ENCODE assay signal across 11 cellular contexts in genomic region chr2:218219934-218220333, GRCh38. TPM values are rescaled to one million over a fixed set of nuclear protein-coding genes. Genes with fewer than 3 reads are reported as not detected.
DNase-seq lines count a peak whose midpoint lies in the region; ATAC-seq, FAIRE-seq and TF ChIP-seq lines count a peak whose summit lies in the region.
"Had no signal": no experiment of that assay in that cellular context is flagged by ENCODE, and none has a peak within 500 bp of the region (broad histone marks: within the 10 kb centered on the region; RNA-seq: fewer than 3 reads in every experiment).

No MANE protein-coding gene starts in this region.

- peaks cover 30% of the 10 kb centered on the region for H3K4me1 ChIP-seq in GM12878 (ENCODE audit: control insufficient read depth, insufficient read depth, low read length)
- H3K4me1 ChIP-seq in muscle layer of colon (ENCODE audit: insufficient read depth, low read length): peaks cover 72% of the 10 kb centered on the region

- peak overlapping the region; percentile 93 for H3K4me3 Mint-ChIP-seq in HFFc6

- H3K4me1 Mint-ChIP-seq in HFFc6 (ENCODE audit: low read depth): peaks cover 75% of the 10 kb centered on the region

- H3K4me3 ChIP-seq in AG04449 (ENCODE audit: low read depth, low read length) (peak overlapping the region; percentile 93), GM12878 (peak overlapping the region; percentile 93), muscle layer of colon (ENCODE audit: low read depth in 1 of 2, low read length in 2 of 2) (no peak overlapping the region)

- no peak for FAIRE-seq in GM12878 (lab: Jason Lieb, UNC)

- POLR2A ChIA-PET in AG04449 (lab: Yijun Ruan, JAX): interaction anchor here (0.7 kb wide), 1 partner anchor 302 kb away, joined by 4 read pairs; no protein-coding TSS in a partner anchor
- POLR2A ChIA-PET in GM12878 (lab: Charles Lee): interaction anchor here (0.6 to 8.8 kb wide), 6 partner anchors 9 to 71 kb away, joined by 3 to 98 read pairs (median 5); partner anchors contain the start of genes AAMP and PNKD

- H3K9ac ChIP-seq in GM12878 (ENCODE audit: control insufficient read depth, insufficient read depth, low read length) (peak overlapping the region; percentile 99), muscle layer of colon (ENCODE audit: low read length) (peak overlapping the region; percentile 0)

- DNase-seq in AG04449 (ENCODE audit: low read depth, low spot score) (no peak), HFFc6 (no peak), GM12878 (ENCODE audit: low read depth, low spot score) (no peak), NCI-H2081 (lab: John Stamatoyannopoulos, UW) (no peak), H4 (ENCODE audit: low spot score) (no peak), NCI-H524 treated with DMSO at 0.1 percent for 48 hours (lab: John Stamatoyannopoulos, UW) (no peak), AG08396 (ENCODE audit: low spot score) (no peak)
- DNase-seq: caudate nucleus, MV-4-11 had no signal

- H3K36me3 Mint-ChIP-seq in HFFc6 (ENCODE audit: low read depth): peaks cover 53% of the 10 kb centered on the region

- SMC1A ChIA-PET in GM12878 (lab: Charles Lee; ENCODE audit: uncharacterized antibody, unreplicated experiment): interaction anchor here (0.8 to 4.6 kb wide), 5 partner anchors 10 to 66 kb away, joined by 3 to 73 read pairs (median 3); no protein-coding TSS in a partner anchor

- in situ Hi-C loops in GM12878 (cut with MboI): no loop called here

- no peak for TF ChIP-seq RAD21 in GM12878 (IDR thresholded peaks at IDR 0.05; ENCODE audit: insufficient read depth, low read depth, low read length)

- peak overlapping the region; percentile 94 for H3K4me2 ChIP-seq in GM12878 (ENCODE audit: control insufficient read depth, insufficient read depth)

- H3K27ac Mint-ChIP-seq in HFFc6: peak overlapping the region; percentile 95

- no peak for ATAC-seq in GM12878
- ATAC-seq: HCT116 had no signal

- no peaks in the 10 kb centered on the region for H3K9me3 Mint-ChIP-seq in HFFc6

- peaks cover 3% of the 10 kb centered on the region for H3K27me3 Mint-ChIP-seq in HFFc6 (ENCODE audit: insufficient read depth)

- WGBS in GM12878 (ENCODE audit: insufficient coverage, insufficient replicate concordance, low lambda C conversion rate, missing lambda C conversion rate): 3% methylated on average over 2 of the region's 2 CpGs

- no peak for TF ChIP-seq EP300 in GM12878 (IDR thresholded peaks at IDR 0.05; ENCODE audit: borderline replicate concordance in 1 of 2, control insufficient read depth in 1 of 2, low read depth in 2 of 2, low read length in 2 of 2)

- H2AFZ ChIP-seq in GM12878 (ENCODE audit: control insufficient read depth, low read depth, low read length): no peak overlapping the region

- peaks cover 18% of the 10 kb centered on the region for H4K20me1 ChIP-seq in GM12878 (ENCODE audit: control insufficient read depth, insufficient read depth)

- CTCF ChIA-PET in AG04449 (lab: Yijun Ruan, JAX) (interaction anchor here (0.8 to 2.2 kb wide), 8 partner anchors 9 to 176 kb away, joined by 3 to 13 read pairs (median 4); partner anchors contain the start of gene TMBIM1), GM12878 (lab: Yijun Ruan, JAX) (interaction anchor here (0.6 to 5.7 kb wide), 5 partner anchors 8 to 1132 kb away, joined by 3 to 58 read pairs (median 3); no protein-coding TSS in a partner anchor)

- RAD21 ChIA-PET in GM12878 (lab: Charles Lee; ENCODE audit: unreplicated experiment): interaction anchor here (6.7 kb wide), 1 partner anchor 9 kb away, joined by 84 read pairs; no protein-coding TSS in a partner anchor

- intact Hi-C loops in GM12878 (cut with micrococcal nuclease; ENCODE audit: unreplicated experiment): loop anchor here (5.0 kb wide), 1 partner anchor 177 kb away; the partner anchor contains the start of gene CTDSP1

- H3K79me2 ChIP-seq in GM12878 (ENCODE audit: control insufficient read depth, insufficient read depth, low read length): peaks cover 88% of the 10 kb centered on the region

- H3K27me3 ChIP-seq in GM12878 (replicated peaks in 1 of 2; ENCODE audit: control insufficient read depth in 2 of 2, insufficient read depth in 2 of 2, low read length in 1 of 2) (no peaks in the 10 kb centered on the region), muscle layer of colon (ENCODE audit: control insufficient read depth in 1 of 2, insufficient read depth in 2 of 2, low read length in 2 of 2) (no peaks in the 10 kb centered on the region)

- H3K27ac ChIP-seq in GM12878 (ENCODE audit: control insufficient read depth, insufficient read depth) (peak overlapping the region; percentile 99; the same call in 1 of the 2 replicates), muscle layer of colon (ENCODE audit: low read depth, low read length) (peak overlapping the region; percentile 33)

- no peaks in the 10 kb centered on the region for H3K9me3 ChIP-seq in GM12878 (replicated peaks; ENCODE audit: control insufficient read depth, insufficient read depth, low read length)
- no peaks in the 10 kb centered on the region for H3K9me3 ChIP-seq in muscle layer of colon (ENCODE audit: low read length)

- peaks cover 3 to 27% of the 10 kb centered on the region in 2 experiments for H3K36me3 ChIP-seq in GM12878 (ENCODE audit: control insufficient read depth in 2 of 2, insufficient read depth in 2 of 2, low read length in 1 of 2)
- H3K36me3 ChIP-seq in muscle layer of colon (ENCODE audit: insufficient read depth, low read length): peaks cover 6% of the 10 kb centered on the region

- no TSS peak for BruUV-seq in GM12878 (replicated peaks; lab: Mats Ljungman, UMichigan)

- no peak for TF ChIP-seq POLR2A in GM12878 (IDR thresholded peaks at IDR 0.05; ENCODE audit: low read depth, low read length)

- no peak for TF ChIP-seq CTCF in AG04449 (IDR thresholded peaks at IDR 0.05; ENCODE audit: insufficient read depth, low read length, missing control alignments)
- no peak for TF ChIP-seq CTCF in HFFc6 (IDR thresholded peaks at IDR 0.05)
- TF ChIP-seq CTCF in GM12878 (IDR thresholded peaks at IDR 0.05 in 2 of 3, conservative IDR thresholded peaks at IDR 0.05 in 1 of 3; ENCODE audit: control insufficient read depth in 2 of 3, extremely low read depth in 1 of 3, insufficient read depth in 1 of 3, low read depth in 3 of 3, low read length in 3 of 3): no peak

RNA-seq across cellular contexts. Expression of gene ARPC2, which starts 2.9 kb away (rescaled TPM):
- total RNA-seq in HFFc6 (2021; fragmentation: NEBNext Ultra II Directional; extraction: Animal tissue kit (Norgen Biotek cat#: 25700)): 100 to 1,000 TPM; 458 to 516 (median 500) TPM
- total RNA-seq in GM12878 (2013; cell fraction: nucleolus; rRNA removed): 476 and 481 TPM in 2 replicates
- total RNA-seq in GM12878 (2014; rRNA removed) (467 and 490 TPM in 2 replicates), GM12878 (2014; rRNA removed; fragmentation: Illumina TruSeq; extraction: Trizol) (515 and 534 TPM in 2 replicates), GM12878 (2021) (421 and 440 TPM in 2 replicates)
- 353 TPM for polyA plus RNA-seq in GM12878 (2011; ENCODE audit: low read depth)
- polyA plus RNA-seq in GM12878 (2011; rRNA removed) (816 and 944 TPM in 2 replicates), GM12878 (2014; fragmentation: Illumina TruSeq; extraction: Trizol) (707 and 841 TPM in 2 replicates), GM12878 (2014; fragmentation: Nextera tagmentation; extraction: Ambion mirVana) (100 to 1,000 TPM; 711 to 735 TPM), GM12878 (2014; rRNA removed) (524 and 584 TPM in 2 replicates), GM12878 (2016; fragmentation: Nextera tagmentation; extraction: Ambion mirVana) (100 to 1,000 TPM; 963 to 980 TPM)
- 507 and 628 TPM in 2 replicates for polyA plus RNA-seq in GM12878 (2011; cell fraction: cytosol; rRNA removed)
- polyA plus RNA-seq in GM12878 (2011; cell fraction: nucleus; rRNA removed): 360 and 459 TPM in 2 replicates
- polyA plus RNA-seq in GM12878 (2012): 357 and 396 TPM in 2 replicates
- 378 and 382 TPM in 2 replicates for polyA minus RNA-seq in GM12878 (2011; rRNA and poly(A)+ RNA removed)
- 165 and 198 TPM in 2 replicates for polyA minus RNA-seq in GM12878 (2011; cell fraction: cytosol; rRNA and poly(A)+ RNA removed)
- polyA minus RNA-seq in GM12878 (2011; cell fraction: nucleus; rRNA and poly(A)+ RNA removed): 146 and 227 TPM in 2 replicates
- total RNA-seq in H4 (2014; rRNA removed; shearing (Covaris generic)): 264 and 290 TPM in 2 replicates

RNA-seq across cellular contexts. Expression of gene GPBAR1, which starts 40.9 kb away (rescaled TPM):
- under 1 TPM in 5 of 6 experiments, not detected in 1; 0.10 to 0.17 (median 0.12) TPM for total RNA-seq in HFFc6 (2021; fragmentation: NEBNext Ultra II Directional; extraction: Animal tissue kit (Norgen Biotek cat#: 25700))
- 0.39 and 0.77 TPM in 2 replicates for total RNA-seq in GM12878 (2013; cell fraction: nucleolus; rRNA removed)
- total RNA-seq in GM12878 (2014; rRNA removed) (0.17 TPM in 1 of 2 replicates, not detected in the other), GM12878 (2014; rRNA removed; fragmentation: Illumina TruSeq; extraction: Trizol) (0.09 TPM in 2 replicates), GM12878 (2021) (0.13 and 0.36 TPM in 2 replicates)
- not detected for polyA plus RNA-seq in GM12878 (2011; ENCODE audit: low read depth)
- polyA plus RNA-seq in GM12878 (2011; rRNA removed) (0.03 TPM in 1 of 2 replicates, not detected in the other), GM12878 (2014; fragmentation: Illumina TruSeq; extraction: Trizol) (0.07 and 0.10 TPM in 2 replicates), GM12878 (2014; fragmentation: Nextera tagmentation; extraction: Ambion mirVana) (not detected), GM12878 (2014; rRNA removed) (0.22 and 0.24 TPM in 2 replicates), GM12878 (2016; fragmentation: Nextera tagmentation; extraction: Ambion mirVana) (under 1 TPM in 1 of 2 experiments, not detected in 1; 0.11 TPM)
- 0.03 and 0.10 TPM in 2 replicates for polyA plus RNA-seq in GM12878 (2011; cell fraction: cytosol; rRNA removed)
- 0.70 and 0.92 TPM in 2 replicates for polyA plus RNA-seq in GM12878 (2011; cell fraction: nucleus; rRNA removed)
- 0.15 and 0.38 TPM in 2 replicates for polyA plus RNA-seq in GM12878 (2012)
- 0.29 and 1.2 TPM in 2 replicates for polyA minus RNA-seq in GM12878 (2011; rRNA and poly(A)+ RNA removed)
- polyA minus RNA-seq in GM12878 (2011; cell fraction: cytosol; rRNA and poly(A)+ RNA removed): not detected in 2 replicates
- 1.9 and 3.5 TPM in 2 replicates for polyA minus RNA-seq in GM12878 (2011; cell fraction: nucleus; rRNA and poly(A)+ RNA removed)
- total RNA-seq in H4 (2014; rRNA removed; shearing (Covaris generic)): 0.37 TPM in 1 of 2 replicates, not detected in the other

RNA-seq across cellular contexts. Expression of gene AAMP, which starts 50.0 kb away (rescaled TPM):
- 10 to 100 TPM; 71.6 to 91.3 (median 80.4) TPM for total RNA-seq in HFFc6 (2021; fragmentation: NEBNext Ultra II Directional; extraction: Animal tissue kit (Norgen Biotek cat#: 25700))
- 31.5 and 34.1 TPM in 2 replicates for total RNA-seq in GM12878 (2013; cell fraction: nucleolus; rRNA removed)
- 97.1 and 114 TPM in 2 replicates for total RNA-seq in GM12878 (2014; rRNA removed)
- total RNA-seq in GM12878 (2014; rRNA removed; fragmentation: Illumina TruSeq; extraction: Trizol): 70.6 and 71.7 TPM in 2 replicates
- total RNA-seq in GM12878 (2021): 64.8 and 66.3 TPM in 2 replicates
- polyA plus RNA-seq in GM12878 (2011; ENCODE audit: low read depth): 28.2 TPM
- polyA plus RNA-seq in GM12878 (2011; rRNA removed): 33.2 and 50.7 TPM in 2 replicates
- 74.8 and 117 TPM in 2 replicates for polyA plus RNA-seq in GM12878 (2011; cell fraction: cytosol; rRNA removed)
- polyA plus RNA-seq in GM12878 (2011; cell fraction: nucleus; rRNA removed): 96.5 and 123 TPM in 2 replicates
- 54.1 and 62.5 TPM in 2 replicates for polyA plus RNA-seq in GM12878 (2012)
- polyA plus RNA-seq in GM12878 (2014; fragmentation: Illumina TruSeq; extraction: Trizol): 49.8 and 93.1 TPM in 2 replicates
- 1 to 10 TPM; 4.4 to 5.5 TPM for polyA plus RNA-seq in GM12878 (2014; fragmentation: Nextera tagmentation; extraction: Ambion mirVana)
- 95.4 and 104 TPM in 2 replicates for polyA plus RNA-seq in GM12878 (2014; rRNA removed)
- 100 to 1,000 TPM; 118 to 140 TPM for polyA plus RNA-seq in GM12878 (2016; fragmentation: Nextera tagmentation; extraction: Ambion mirVana)
- 40.1 and 64.8 TPM in 2 replicates for polyA minus RNA-seq in GM12878 (2011; rRNA and poly(A)+ RNA removed)
- 18.0 and 22.5 TPM in 2 replicates for polyA minus RNA-seq in GM12878 (2011; cell fraction: cytosol; rRNA and poly(A)+ RNA removed)
- 23.2 and 29.2 TPM in 2 replicates for polyA minus RNA-seq in GM12878 (2011; cell fraction: nucleus; rRNA and poly(A)+ RNA removed)
- 120 and 187 TPM in 2 replicates for total RNA-seq in H4 (2014; rRNA removed; shearing (Covaris generic))

RNA-seq across cellular contexts. Expression of gene PNKD, which starts 50.4 kb away (rescaled TPM):
- total RNA-seq in HFFc6 (2021; fragmentation: NEBNext Ultra II Directional; extraction: Animal tissue kit (Norgen Biotek cat#: 25700)): 10 to 100 TPM; 50.8 to 62.8 (median 57.7) TPM
- 19.8 and 82.8 TPM in 2 replicates for total RNA-seq in GM12878 (2013; cell fraction: nucleolus; rRNA removed)
- 41.9 and 42.3 TPM in 2 replicates for total RNA-seq in GM12878 (2014; rRNA removed)
- total RNA-seq in GM12878 (2014; rRNA removed; fragmentation: Illumina TruSeq; extraction: Trizol): 27.2 and 28.5 TPM in 2 replicates
- total RNA-seq in GM12878 (2021): 42.0 and 45.1 TPM in 2 replicates
- polyA plus RNA-seq in GM12878 (2011; ENCODE audit: low read depth): 23.5 TPM
- 26.3 and 54.9 TPM in 2 replicates for polyA plus RNA-seq in GM12878 (2011; rRNA removed)
- polyA plus RNA-seq in GM12878 (2011; cell fraction: cytosol; rRNA removed): 79.6 and 84.9 TPM in 2 replicates
- polyA plus RNA-seq in GM12878 (2011; cell fraction: nucleus; rRNA removed): 82.3 and 86.2 TPM in 2 replicates
- 34.0 and 41.6 TPM in 2 replicates for polyA plus RNA-seq in GM12878 (2012)
- 15.8 and 41.6 TPM in 2 replicates for polyA plus RNA-seq in GM12878 (2014; fragmentation: Illumina TruSeq; extraction: Trizol)
- 100 to 1,000 TPM in 1 of 2 experiments, 10 to 100 TPM in 1; 72.6 to 104 TPM for polyA plus RNA-seq in GM12878 (2014; fragmentation: Nextera tagmentation; extraction: Ambion mirVana)
- polyA plus RNA-seq in GM12878 (2014; rRNA removed): 67.7 and 72.6 TPM in 2 replicates
- 100 to 1,000 TPM in 1 of 2 experiments, 10 to 100 TPM in 1; 90.9 to 106 TPM for polyA plus RNA-seq in GM12878 (2016; fragmentation: Nextera tagmentation; extraction: Ambion mirVana)
- polyA minus RNA-seq in GM12878 (2011; rRNA and poly(A)+ RNA removed): 14.6 and 25.1 TPM in 2 replicates
- 11.8 and 12.7 TPM in 2 replicates for polyA minus RNA-seq in GM12878 (2011; cell fraction: cytosol; rRNA and poly(A)+ RNA removed)
- polyA minus RNA-seq in GM12878 (2011; cell fraction: nucleus; rRNA and poly(A)+ RNA removed): 11.6 and 18.2 TPM in 2 replicates
- total RNA-seq in H4 (2014; rRNA removed; shearing (Covaris generic)): 39.6 and 40.2 TPM in 2 replicates

RNA-seq across cellular contexts. Expression of gene CXCR1, which starts 53.2 kb away (rescaled TPM):
- total RNA-seq in HFFc6 (2021; fragmentation: NEBNext Ultra II Directional; extraction: Animal tissue kit (Norgen Biotek cat#: 25700)): not detected
- total RNA-seq in GM12878 (2013; cell fraction: nucleolus; rRNA removed): not detected in 2 replicates
- total RNA-seq in GM12878 (2014; rRNA removed) (not detected in 2 replicates), GM12878 (2014; rRNA removed; fragmentation: Illumina TruSeq; extraction: Trizol) (not detected in 2 replicates), GM12878 (2021) (not detected in 2 replicates)
- not detected for polyA plus RNA-seq in GM12878 (2011; ENCODE audit: low read depth)
- polyA plus RNA-seq in GM12878 (2011; rRNA removed) (not detected in 2 replicates), GM12878 (2014; fragmentation: Illumina TruSeq; extraction: Trizol) (not detected in 2 replicates), GM12878 (2014; fragmentation: Nextera tagmentation; extraction: Ambion mirVana) (not detected), GM12878 (2014; rRNA removed) (not detected in 2 replicates), GM12878 (2016; fragmentation: Nextera tagmentation; extraction: Ambion mirVana) (not detected)
- 0.03 TPM in 1 of 2 replicates, not detected in the other for polyA plus RNA-seq in GM12878 (2011; cell fraction: cytosol; rRNA removed)
- polyA plus RNA-seq in GM12878 (2011; cell fraction: nucleus; rRNA removed): not detected in 2 replicates
- polyA plus RNA-seq in GM12878 (2012): not detected in 2 replicates
- not detected in 2 replicates for polyA minus RNA-seq in GM12878 (2011; rRNA and poly(A)+ RNA removed)
- not detected in 2 replicates for polyA minus RNA-seq in GM12878 (2011; cell fraction: cytosol; rRNA and poly(A)+ RNA removed)
- not detected in 2 replicates for polyA minus RNA-seq in GM12878 (2011; cell fraction: nucleus; rRNA and poly(A)+ RNA removed)
- not detected in 2 replicates for total RNA-seq in H4 (2014; rRNA removed; shearing (Covaris generic))

Comparison
In these comparisons a context has a peak if more than half of its experiments do, and no peak if none do; other contexts are left out.
1. H3K4me3 ChIP-seq: peak in AG04449 (single experiment) and GM12878 (single experiment); none in muscle layer of colon (0 of 2).